Comparison of ENCODE assay signal across 1 cellular context in genomic region chr5:132592521-132592920, GRCh38.
TF ChIP-seq lines count a peak whose summit lies in the region.

No MANE protein-coding gene starts in this region.

TF ChIP-seq in GM23338, 12 proteins besides CTCF, POLR2A, EP300 and RAD21 (continued from another document):
- TF ChIP-seq REST (IDR thresholded peaks at IDR 0.05; ENCODE audit: unreplicated experiment) (no peak), JUNB (IDR thresholded peaks at IDR 0.05; ENCODE audit: unreplicated experiment) (no peak), ZNF114 (CRISPR knock-in tag; IDR thresholded peaks at IDR 0.05) (no peak), ETS1 (IDR thresholded peaks at IDR 0.05) (no peak), POLR2AphosphoS5 (IDR thresholded peaks at IDR 0.05; ENCODE audit: low read depth) (no peak)
